ENCODE assay signal across 1 cellular context in the genomic region with DNA sequence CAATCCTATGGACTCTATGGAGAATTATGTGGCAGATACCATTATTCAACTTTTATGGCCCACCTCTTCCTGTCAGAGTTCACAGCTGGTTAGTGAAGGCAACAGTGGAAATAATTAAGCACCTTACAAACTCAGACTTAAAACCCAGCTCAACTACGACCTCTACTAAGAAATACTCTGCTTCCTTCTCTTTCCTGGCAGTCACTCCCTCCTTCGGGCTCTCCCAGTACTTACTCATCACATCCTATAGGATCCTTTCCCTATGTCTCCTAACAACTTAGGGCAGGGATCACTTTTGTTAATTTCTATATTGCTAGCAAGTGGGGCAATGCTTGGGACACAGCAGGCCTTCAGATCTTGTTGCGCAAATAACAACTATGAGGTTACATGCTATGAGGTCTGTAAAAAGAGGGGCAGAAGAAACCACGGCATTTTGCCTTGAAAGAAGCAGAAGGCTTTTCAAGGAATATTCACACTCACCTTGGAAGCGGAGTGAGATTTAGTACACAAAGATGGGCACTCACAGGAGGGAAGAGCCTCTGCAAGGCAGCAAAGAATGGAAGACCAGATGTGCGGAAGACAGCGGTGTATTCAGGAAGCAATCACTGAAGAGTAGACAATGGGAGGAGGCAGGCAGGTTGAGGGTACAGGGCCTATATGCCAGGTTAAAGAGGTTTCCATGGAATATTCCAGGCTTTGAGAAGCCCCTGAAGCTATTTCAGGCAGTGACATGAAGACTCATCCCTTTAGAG.
TF ChIP-seq lines count a peak whose summit lies in the region.

No MANE protein-coding gene starts in this region.

TF ChIP-seq in endothelial cell of umbilical vein, 7 proteins besides CTCF, POLR2A, EP300 and RAD21:
- TF ChIP-seq, protein P1, sequence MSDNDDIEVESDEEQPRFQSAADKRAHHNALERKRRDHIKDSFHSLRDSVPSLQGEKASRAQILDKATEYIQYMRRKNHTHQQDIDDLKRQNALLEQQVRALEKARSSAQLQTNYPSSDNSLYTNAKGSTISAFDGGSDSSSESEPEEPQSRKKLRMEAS (IDR thresholded peaks at IDR 0.05; ENCODE audit: insufficient read depth, insufficient read length), result no peak
- TF ChIP-seq GATA2 (IDR thresholded peaks at IDR 0.05; ENCODE audit: insufficient read depth, insufficient read length, low read depth, low read length) (no peak), EZH2 (IDR thresholded peaks at IDR 0.05; ENCODE audit: borderline replicate concordance, low read depth, low read length, severe bottlenecking) (no peak), MYC (IDR thresholded peaks at IDR 0.05; ENCODE audit: low read depth, low read length) (no peak), FOS (IDR thresholded peaks at IDR 0.05; ENCODE audit: borderline replicate concordance, insufficient read depth, low read length) (no peak), POLR2AphosphoS5 (IDR thresholded peaks at IDR 0.05; ENCODE audit: insufficient read depth, low read depth, low read length) (no peak), JUN (IDR thresholded peaks at IDR 0.05; ENCODE audit: borderline replicate concordance, insufficient read depth, insufficient read length, low read depth) (no peak)
